In genomic region chr16:85528528-85529387, GRCh38 we compare ENCODE assay signal across 1 cellular context.
A peak's percentile ranks its signal among the peaks of the same experiment; 100 is the strongest.
TF ChIP-seq lines count a peak whose summit lies in the region.

No MANE protein-coding gene starts in this region.

TF ChIP-seq in HepG2, 621 proteins besides CTCF, POLR2A, EP300 and RAD21 (continued from another document):
- TF ChIP-seq ZNF605 (CRISPR knock-in tag; IDR thresholded peaks at IDR 0.05) (peak; percentile 36; the same call in 1 of the 2 replicates), HNRNPH1 (optimal IDR thresholded peaks at IDR 0.05; ENCODE audit: low read depth, low read length) (peak; percentile 28), THAP7 (CRISPR knock-in tag; IDR thresholded peaks at IDR 0.05) (no peak), ZNF740 (CRISPR knock-in tag; IDR thresholded peaks at IDR 0.05) (0 out of 2 replicates have a peak, but pooled peaks have one; percentile 51), ADNP (CRISPR knock-in tag; IDR thresholded peaks at IDR 0.05) (peak; percentile 72; the same call in 1 of the 2 replicates), ZNF768 (CRISPR knock-in tag; IDR thresholded peaks at IDR 0.05) (0 out of 2 replicates have a peak, but pooled peaks have one; percentile 59), ZNF687 (CRISPR knock-in tag; IDR thresholded peaks at IDR 0.05) (peak; percentile 49), ZNF430 (CRISPR knock-in tag; IDR thresholded peaks at IDR 0.05) (0 out of 2 replicates have a peak, but pooled peaks have one; percentile 53), ZMAT3 (CRISPR knock-in tag; conservative IDR thresholded peaks at IDR 0.05) (no peak), GLMP (CRISPR knock-in tag; IDR thresholded peaks at IDR 0.05; ENCODE audit: borderline replicate concordance) (no peak), ZNF501 (CRISPR knock-in tag; IDR thresholded peaks at IDR 0.05) (no peak), ZMYM3 (CRISPR knock-in tag; IDR thresholded peaks at IDR 0.05) (peak; percentile 97), HNRNPL (IDR thresholded peaks at IDR 0.05; ENCODE audit: low read depth, low read length) (peak; percentile 60; the same call in 1 of the 2 replicates), ZNF546 (CRISPR knock-in tag; conservative IDR thresholded peaks at IDR 0.05) (0 out of 2 replicates have a peak, but pooled peaks have one; percentile 12), ARHGAP35 (CRISPR knock-in tag; IDR thresholded peaks at IDR 0.05; ENCODE audit: borderline replicate concordance) (0 out of 2 replicates have a peak, but pooled peaks have one; percentile 31), ZFX (CRISPR knock-in tag; IDR thresholded peaks at IDR 0.05; ENCODE audit: low read depth) (peak; percentile 52), STAG1 (CRISPR knock-in tag; IDR thresholded peaks at IDR 0.05) (peak; percentile 41; the same call in 1 of the 2 replicates), ZNF230 (CRISPR knock-in tag; IDR thresholded peaks at IDR 0.05) (no peak), ZNF256 (CRISPR knock-in tag; conservative IDR thresholded peaks at IDR 0.05) (no peak), KDM1A (CRISPR knock-in tag; IDR thresholded peaks at IDR 0.05) (peak; percentile 86), DR1 (CRISPR knock-in tag; IDR thresholded peaks at IDR 0.05) (no peak), SALL2 (CRISPR knock-in tag; IDR thresholded peaks at IDR 0.05) (no peak), XBP1 (CRISPR knock-in tag; IDR thresholded peaks at IDR 0.05) (no peak), RXRA (CRISPR knock-in tag; IDR thresholded peaks at IDR 0.05) (peak; percentile 32; the same call in 1 of the 2 replicates), YY1 (IDR thresholded peaks at IDR 0.05; ENCODE audit: insufficient read depth, insufficient replicate concordance, low read depth, low read length) (no peak), ZNF746 (CRISPR knock-in tag; IDR thresholded peaks at IDR 0.05) (no peak), AGO2 (optimal IDR thresholded peaks at IDR 0.05; ENCODE audit: low read depth, low read length) (no peak), MLX (CRISPR knock-in tag; IDR thresholded peaks at IDR 0.05) (no peak), GMEB2 (CRISPR knock-in tag; IDR thresholded peaks at IDR 0.05; ENCODE audit: low read depth) (no peak), CCAR2 (optimal IDR thresholded peaks at IDR 0.05; ENCODE audit: low read depth, low read length) (no peak), NFKBIZ (CRISPR knock-in tag; IDR thresholded peaks at IDR 0.05) (no peak), ZNF713 (CRISPR knock-in tag; IDR thresholded peaks at IDR 0.05) (no peak), RCOR2 (CRISPR knock-in tag; IDR thresholded peaks at IDR 0.05) (peak; percentile 39; the same call in 1 of the 2 replicates), KMT2B (CRISPR knock-in tag; IDR thresholded peaks at IDR 0.05) (no peak), SOX13 (IDR thresholded peaks at IDR 0.05) (no peak), SOX13 (CRISPR knock-in tag; conservative IDR thresholded peaks at IDR 0.05 in 1 of 2, IDR thresholded peaks at IDR 0.05 in 1 of 2) (no peak), ZFP41 (CRISPR knock-in tag; IDR thresholded peaks at IDR 0.05; ENCODE audit: borderline replicate concordance) (no peak), ZMYM2 (CRISPR knock-in tag; IDR thresholded peaks at IDR 0.05) (0 out of 2 replicates have a peak, but pooled peaks have one; percentile 60), MEIS1 (CRISPR knock-in tag; IDR thresholded peaks at IDR 0.05; ENCODE audit: borderline replicate concordance) (no peak), THAP8 (CRISPR knock-in tag; IDR thresholded peaks at IDR 0.05; ENCODE audit: borderline replicate concordance) (0 out of 2 replicates have a peak, but pooled peaks have one; percentile 58), HNF1B (CRISPR knock-in tag; IDR thresholded peaks at IDR 0.05) (peak; percentile 53; the same call in 1 of the 2 replicates), E2F5 (CRISPR knock-in tag; conservative IDR thresholded peaks at IDR 0.05) (no peak), ZNF143 (CRISPR knock-in tag; IDR thresholded peaks at IDR 0.05) (no peak), ZNF503 (CRISPR knock-in tag; IDR thresholded peaks at IDR 0.05) (0 out of 2 replicates have a peak, but pooled peaks have one; percentile 21), ZNF225 (CRISPR knock-in tag; IDR thresholded peaks at IDR 0.05) (0 out of 2 replicates have a peak, but pooled peaks have one; percentile 52), ZBED4 (CRISPR knock-in tag; IDR thresholded peaks at IDR 0.05; ENCODE audit: borderline replicate concordance) (no peak)
